ENCODE assay signal across 1 cellular context in the genomic region with DNA sequence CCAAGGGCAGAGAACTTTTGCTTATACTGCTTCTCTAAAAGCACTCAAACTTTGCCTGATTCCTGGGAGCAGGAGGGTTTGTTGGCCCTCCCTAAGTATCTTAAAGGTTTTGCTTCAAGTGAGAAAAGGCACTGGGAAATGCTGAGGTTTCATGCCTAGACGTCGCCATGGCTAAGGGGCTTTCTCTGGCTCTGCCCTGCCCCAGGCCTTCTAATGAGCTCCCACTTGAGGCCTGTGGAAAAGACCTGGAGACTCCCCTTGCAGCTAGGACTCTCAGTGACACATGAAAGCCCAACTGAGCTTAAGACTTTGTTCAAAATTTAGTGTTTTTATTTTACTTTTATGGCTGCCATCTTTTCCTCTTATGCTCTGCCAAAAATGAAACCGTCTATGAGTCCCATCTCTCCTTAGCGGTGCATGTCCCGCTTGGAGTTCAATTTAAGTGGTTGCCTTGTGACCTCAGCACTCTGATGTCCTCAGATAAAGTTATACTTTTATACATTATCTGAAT.
TF ChIP-seq lines count a peak whose summit lies in the region.

No MANE protein-coding gene starts in this region.

TF ChIP-seq in GM23338, 12 proteins besides CTCF, POLR2A, EP300 and RAD21:
- TF ChIP-seq JUNB (IDR thresholded peaks at IDR 0.05; ENCODE audit: unreplicated experiment) (no peak), CREB1 (CRISPR knock-in tag; IDR thresholded peaks at IDR 0.05; ENCODE audit: low read depth) (no peak), EZH2phosphoT487 (IDR thresholded peaks at IDR 0.05; ENCODE audit: unreplicated experiment) (no peak), STAT1 (IDR thresholded peaks at IDR 0.05; ENCODE audit: unreplicated experiment) (no peak), EZH2 (IDR thresholded peaks at IDR 0.05; ENCODE audit: low read depth, unreplicated experiment) (no peak), ZNF114 (CRISPR knock-in tag; IDR thresholded peaks at IDR 0.05) (no peak), POLR2AphosphoS5 (IDR thresholded peaks at IDR 0.05; ENCODE audit: low read depth) (no peak), NANOG (IDR thresholded peaks at IDR 0.05; ENCODE audit: borderline replicate concordance) (no peak), ZNF331 (CRISPR knock-in tag; IDR thresholded peaks at IDR 0.05; ENCODE audit: low read depth) (no peak)
- TF ChIP-seq, protein P1, sequence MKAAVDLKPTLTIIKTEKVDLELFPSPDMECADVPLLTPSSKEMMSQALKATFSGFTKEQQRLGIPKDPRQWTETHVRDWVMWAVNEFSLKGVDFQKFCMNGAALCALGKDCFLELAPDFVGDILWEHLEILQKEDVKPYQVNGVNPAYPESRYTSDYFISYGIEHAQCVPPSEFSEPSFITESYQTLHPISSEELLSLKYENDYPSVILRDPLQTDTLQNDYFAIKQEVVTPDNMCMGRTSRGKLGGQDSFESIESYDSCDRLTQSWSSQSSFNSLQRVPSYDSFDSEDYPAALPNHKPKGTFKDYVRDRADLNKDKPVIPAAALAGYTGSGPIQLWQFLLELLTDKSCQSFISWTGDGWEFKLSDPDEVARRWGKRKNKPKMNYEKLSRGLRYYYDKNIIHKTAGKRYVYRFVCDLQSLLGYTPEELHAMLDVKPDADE (IDR thresholded peaks at IDR 0.05): no peak
- TF ChIP-seq, protein P2, sequence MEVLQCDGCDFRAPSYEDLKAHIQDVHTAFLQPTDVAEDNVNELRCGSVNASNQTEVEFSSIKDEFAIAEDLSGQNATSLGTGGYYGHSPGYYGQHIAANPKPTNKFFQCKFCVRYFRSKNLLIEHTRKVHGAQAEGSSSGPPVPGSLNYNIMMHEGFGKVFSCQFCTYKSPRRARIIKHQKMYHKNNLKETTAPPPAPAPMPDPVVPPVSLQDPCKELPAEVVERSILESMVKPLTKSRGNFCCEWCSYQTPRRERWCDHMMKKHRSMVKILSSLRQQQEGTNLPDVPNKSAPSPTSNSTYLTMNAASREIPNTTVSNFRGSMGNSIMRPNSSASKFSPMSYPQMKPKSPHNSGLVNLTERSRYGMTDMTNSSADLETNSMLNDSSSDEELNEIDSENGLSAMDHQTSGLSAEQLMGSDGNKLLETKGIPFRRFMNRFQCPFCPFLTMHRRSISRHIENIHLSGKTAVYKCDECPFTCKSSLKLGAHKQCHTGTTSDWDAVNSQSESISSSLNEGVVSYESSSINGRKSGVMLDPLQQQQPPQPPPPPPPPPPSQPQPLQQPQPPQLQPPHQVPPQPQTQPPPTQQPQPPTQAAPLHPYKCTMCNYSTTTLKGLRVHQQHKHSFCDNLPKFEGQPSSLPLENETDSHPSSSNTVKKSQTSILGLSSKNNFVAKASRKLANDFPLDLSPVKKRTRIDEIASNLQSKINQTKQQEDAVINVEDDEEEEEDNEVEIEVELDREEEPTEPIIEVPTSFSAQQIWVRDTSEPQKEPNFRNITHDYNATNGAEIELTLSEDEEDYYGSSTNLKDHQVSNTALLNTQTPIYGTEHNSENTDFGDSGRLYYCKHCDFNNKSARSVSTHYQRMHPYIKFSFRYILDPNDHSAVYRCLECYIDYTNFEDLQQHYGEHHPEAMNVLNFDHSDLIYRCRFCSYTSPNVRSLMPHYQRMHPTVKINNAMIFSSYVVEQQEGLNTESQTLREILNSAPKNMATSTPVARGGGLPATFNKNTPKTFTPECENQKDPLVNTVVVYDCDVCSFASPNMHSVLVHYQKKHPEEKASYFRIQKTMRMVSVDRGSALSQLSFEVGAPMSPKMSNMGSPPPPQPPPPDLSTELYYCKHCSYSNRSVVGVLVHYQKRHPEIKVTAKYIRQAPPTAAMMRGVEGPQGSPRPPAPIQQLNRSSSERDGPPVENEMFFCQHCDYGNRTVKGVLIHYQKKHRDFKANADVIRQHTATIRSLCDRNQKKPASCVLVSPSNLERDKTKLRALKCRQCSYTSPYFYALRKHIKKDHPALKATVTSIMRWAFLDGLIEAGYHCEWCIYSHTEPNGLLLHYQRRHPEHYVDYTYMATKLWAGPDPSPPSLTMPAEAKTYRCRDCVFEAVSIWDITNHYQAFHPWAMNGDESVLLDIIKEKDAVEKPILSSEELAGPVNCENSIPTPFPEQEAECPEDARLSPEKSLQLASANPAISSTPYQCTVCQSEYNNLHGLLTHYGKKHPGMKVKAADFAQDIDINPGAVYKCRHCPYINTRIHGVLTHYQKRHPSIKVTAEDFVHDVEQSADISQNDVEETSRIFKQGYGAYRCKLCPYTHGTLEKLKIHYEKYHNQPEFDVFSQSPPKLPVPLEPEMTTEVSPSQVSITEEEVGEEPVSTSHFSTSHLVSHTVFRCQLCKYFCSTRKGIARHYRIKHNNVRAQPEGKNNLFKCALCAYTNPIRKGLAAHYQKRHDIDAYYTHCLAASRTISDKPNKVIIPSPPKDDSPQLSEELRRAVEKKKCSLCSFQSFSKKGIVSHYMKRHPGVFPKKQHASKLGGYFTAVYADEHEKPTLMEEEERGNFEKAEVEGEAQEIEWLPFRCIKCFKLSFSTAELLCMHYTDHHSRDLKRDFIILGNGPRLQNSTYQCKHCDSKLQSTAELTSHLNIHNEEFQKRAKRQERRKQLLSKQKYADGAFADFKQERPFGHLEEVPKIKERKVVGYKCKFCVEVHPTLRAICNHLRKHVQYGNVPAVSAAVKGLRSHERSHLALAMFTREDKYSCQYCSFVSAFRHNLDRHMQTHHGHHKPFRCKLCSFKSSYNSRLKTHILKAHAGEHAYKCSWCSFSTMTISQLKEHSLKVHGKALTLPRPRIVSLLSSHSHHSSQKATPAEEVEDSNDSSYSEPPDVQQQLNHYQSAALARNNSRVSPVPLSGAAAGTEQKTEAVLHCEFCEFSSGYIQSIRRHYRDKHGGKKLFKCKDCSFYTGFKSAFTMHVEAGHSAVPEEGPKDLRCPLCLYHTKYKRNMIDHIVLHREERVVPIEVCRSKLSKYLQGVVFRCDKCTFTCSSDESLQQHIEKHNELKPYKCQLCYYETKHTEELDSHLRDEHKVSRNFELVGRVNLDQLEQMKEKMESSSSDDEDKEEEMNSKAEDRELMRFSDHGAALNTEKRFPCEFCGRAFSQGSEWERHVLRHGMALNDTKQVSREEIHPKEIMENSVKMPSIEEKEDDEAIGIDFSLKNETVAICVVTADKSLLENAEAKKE (CRISPR knock-in tag; IDR thresholded peaks at IDR 0.05): no peak
- TF ChIP-seq, protein P3, sequence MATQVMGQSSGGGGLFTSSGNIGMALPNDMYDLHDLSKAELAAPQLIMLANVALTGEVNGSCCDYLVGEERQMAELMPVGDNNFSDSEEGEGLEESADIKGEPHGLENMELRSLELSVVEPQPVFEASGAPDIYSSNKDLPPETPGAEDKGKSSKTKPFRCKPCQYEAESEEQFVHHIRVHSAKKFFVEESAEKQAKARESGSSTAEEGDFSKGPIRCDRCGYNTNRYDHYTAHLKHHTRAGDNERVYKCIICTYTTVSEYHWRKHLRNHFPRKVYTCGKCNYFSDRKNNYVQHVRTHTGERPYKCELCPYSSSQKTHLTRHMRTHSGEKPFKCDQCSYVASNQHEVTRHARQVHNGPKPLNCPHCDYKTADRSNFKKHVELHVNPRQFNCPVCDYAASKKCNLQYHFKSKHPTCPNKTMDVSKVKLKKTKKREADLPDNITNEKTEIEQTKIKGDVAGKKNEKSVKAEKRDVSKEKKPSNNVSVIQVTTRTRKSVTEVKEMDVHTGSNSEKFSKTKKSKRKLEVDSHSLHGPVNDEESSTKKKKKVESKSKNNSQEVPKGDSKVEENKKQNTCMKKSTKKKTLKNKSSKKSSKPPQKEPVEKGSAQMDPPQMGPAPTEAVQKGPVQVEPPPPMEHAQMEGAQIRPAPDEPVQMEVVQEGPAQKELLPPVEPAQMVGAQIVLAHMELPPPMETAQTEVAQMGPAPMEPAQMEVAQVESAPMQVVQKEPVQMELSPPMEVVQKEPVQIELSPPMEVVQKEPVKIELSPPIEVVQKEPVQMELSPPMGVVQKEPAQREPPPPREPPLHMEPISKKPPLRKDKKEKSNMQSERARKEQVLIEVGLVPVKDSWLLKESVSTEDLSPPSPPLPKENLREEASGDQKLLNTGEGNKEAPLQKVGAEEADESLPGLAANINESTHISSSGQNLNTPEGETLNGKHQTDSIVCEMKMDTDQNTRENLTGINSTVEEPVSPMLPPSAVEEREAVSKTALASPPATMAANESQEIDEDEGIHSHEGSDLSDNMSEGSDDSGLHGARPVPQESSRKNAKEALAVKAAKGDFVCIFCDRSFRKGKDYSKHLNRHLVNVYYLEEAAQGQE (IDR thresholded peaks at IDR 0.05; ENCODE audit: unreplicated experiment): no peak
